8 cellular contexts compared by ENCODE assay signal in genomic region chr13:24220086-24220703, GRCh38. TPM values are rescaled to one million over a fixed set of nuclear protein-coding genes. Genes with fewer than 3 reads are reported as not detected.
DNase-seq lines count a peak whose midpoint lies in the region; ATAC-seq and TF ChIP-seq lines count a peak whose summit lies in the region.

No MANE protein-coding gene starts in this region.

- H3K4me3 ChIP-seq in esophagus squamous epithelium: no peak overlapping the region

- H3K4me1 ChIP-seq in esophagus squamous epithelium: peaks cover 0 to 27% (median 18%) of the 10 kb centered on the region in 3 donors

- CTCF ChIA-PET in activated CD8-positive, alpha-beta T cell treated with anti-CD3 and anti-CD28 coated beads for 36 hours (lab: Charles Lee): interaction anchor here (0.9 to 6.8 kb wide), 16 partner anchors 8 to 259 kb away, joined by 3 to 58 read pairs (median 5); partner anchors contain the start of gene SPATA13

- DNase-seq in activated T-cell treated with anti-CD3 and anti-CD28 coated beads for 24 hours (ENCODE audit: low read depth) (peak; percentile 44), NCI-H748 (lab: John Stamatoyannopoulos, UW; ENCODE audit: unreplicated experiment) (peak; percentile 91), esophagus squamous epithelium (lab: John Stamatoyannopoulos, UW) (no peak), natural killer cell (no peak), ureter (ENCODE audit: low spot score) (peak; percentile 67)
- no peak for DNase-seq in activated T-cell treated with anti-CD3 and anti-CD28 coated beads, Interleukin-2, amount 50 U/mL, for 24 hours
- DNase-seq in activated CD8-positive, alpha-beta T cell treated with anti-CD3 and anti-CD28 coated beads for 36 hours: peak; percentile 77

- TF ChIP-seq POLR2A in esophagus squamous epithelium (IDR thresholded peaks at IDR 0.05): no peak

- intact Hi-C loops in activated CD8-positive, alpha-beta T cell treated with anti-CD3 and anti-CD28 coated beads for 36 hours (cut with micrococcal nuclease): loop anchor here (1.0 to 10.0 kb wide), 3 partner anchors 167 to 295 kb away; no protein-coding TSS in a partner anchor
- intact Hi-C loops in esophagus squamous epithelium (cut with DNase I) (loop anchor here (10.0 kb wide), 2 partner anchors 165 to 295 kb away; no protein-coding TSS in a partner anchor), natural killer cell (cut with micrococcal nuclease) (loop anchor here (1.0 to 5.0 kb wide), 5 partner anchors 58 to 753 kb away; partner anchors contain the start of gene SPATA13)

- POLR2A ChIA-PET in activated CD8-positive, alpha-beta T cell treated with anti-CD3 and anti-CD28 coated beads for 36 hours (lab: Charles Lee): interaction anchor here (1.0 kb wide), 1 partner anchor 168 kb away, joined by 3 read pairs; no protein-coding TSS in a partner anchor

- no peaks in the 10 kb centered on the region for H3K27me3 ChIP-seq in esophagus squamous epithelium

- no peaks in the 10 kb centered on the region for H3K27me3 Mint-ChIP-seq in activated T-cell treated with anti-CD3 and anti-CD28 coated beads, Interleukin-2, amount 50 U/mL, for 24 hours
- H3K27me3 Mint-ChIP-seq in activated CD8-positive, alpha-beta T cell treated with anti-CD3 and anti-CD28 coated beads for 36 hours: no peaks in the 10 kb centered on the region
- no peaks in the 10 kb centered on the region for H3K27me3 Mint-ChIP-seq in natural killer cell (ENCODE audit: low read depth in 2 of 2)

- no peaks in the 10 kb centered on the region for H3K9me3 Mint-ChIP-seq in activated T-cell treated with anti-CD3 and anti-CD28 coated beads, Interleukin-2, amount 50 U/mL, for 24 hours
- H3K9me3 Mint-ChIP-seq in activated CD8-positive, alpha-beta T cell treated with anti-CD3 and anti-CD28 coated beads for 36 hours: no peaks in the 10 kb centered on the region
- no peaks in the 10 kb centered on the region for H3K9me3 Mint-ChIP-seq in natural killer cell

- no peak overlapping the region for H3K27ac Mint-ChIP-seq in activated T-cell treated with anti-CD3 and anti-CD28 coated beads, Interleukin-2, amount 50 U/mL, for 24 hours
- H3K27ac Mint-ChIP-seq in activated CD8-positive, alpha-beta T cell treated with anti-CD3 and anti-CD28 coated beads for 36 hours: no peak overlapping the region
- H3K27ac Mint-ChIP-seq in natural killer cell: no peak overlapping the region

- peaks cover 39% of the 10 kb centered on the region for H3K4me1 Mint-ChIP-seq in activated T-cell treated with anti-CD3 and anti-CD28 coated beads, Interleukin-2, amount 50 U/mL, for 24 hours (ENCODE audit: low read depth)
- peaks cover 43% of the 10 kb centered on the region for H3K4me1 Mint-ChIP-seq in activated CD8-positive, alpha-beta T cell treated with anti-CD3 and anti-CD28 coated beads for 36 hours (ENCODE audit: low read depth)
- peaks cover 30 to 48% of the 10 kb centered on the region in 2 donors for H3K4me1 Mint-ChIP-seq in natural killer cell

- no peaks in the 10 kb centered on the region for H3K9me3 ChIP-seq in esophagus squamous epithelium

- peak; percentile 72 for TF ChIP-seq CTCF in activated CD8-positive, alpha-beta T cell treated with anti-CD3 and anti-CD28 coated beads for 36 hours (IDR thresholded peaks at IDR 0.05)
- TF ChIP-seq CTCF in esophagus squamous epithelium (IDR thresholded peaks at IDR 0.05) (peak; percentile 54 to 89 (median 78)), natural killer cell (IDR thresholded peaks at IDR 0.05) (peak; percentile 80)

- peaks cover 11% of the 10 kb centered on the region for H3K36me3 Mint-ChIP-seq in activated T-cell treated with anti-CD3 and anti-CD28 coated beads, Interleukin-2, amount 50 U/mL, for 24 hours (ENCODE audit: low read depth)
- H3K36me3 Mint-ChIP-seq in activated CD8-positive, alpha-beta T cell treated with anti-CD3 and anti-CD28 coated beads for 36 hours (ENCODE audit: low read depth): peaks cover 3% of the 10 kb centered on the region
- no peaks in the 10 kb centered on the region for H3K36me3 Mint-ChIP-seq in natural killer cell

- peak overlapping the region in 1 of 4 donors; percentile 30 for H3K27ac ChIP-seq in esophagus squamous epithelium

- ATAC-seq in HG03521 (IDR thresholded peaks at IDR 0.05; ENCODE audit: unreplicated experiment) (peak; percentile 37), natural killer cell (peak; percentile 78 to 81 (median 79))
- ATAC-seq in activated CD8-positive, alpha-beta T cell treated with anti-CD3 and anti-CD28 coated beads for 36 hours: peak; percentile 86

- H3K36me3 ChIP-seq in esophagus squamous epithelium: peaks cover 0 to 10% (median 0%) of the 10 kb centered on the region in 3 donors

- 56 to 83% methylated on average over 5 to 6 of the region's 6 CpGs for WGBS in esophagus squamous epithelium, 2 donors

- H3K4me3 Mint-ChIP-seq in activated T-cell treated with anti-CD3 and anti-CD28 coated beads, Interleukin-2, amount 50 U/mL, for 24 hours: no peak overlapping the region
- no peak overlapping the region for H3K4me3 Mint-ChIP-seq in activated CD8-positive, alpha-beta T cell treated with anti-CD3 and anti-CD28 coated beads for 36 hours
- H3K4me3 Mint-ChIP-seq in natural killer cell: no peak overlapping the region

RNA-seq across cellular contexts. Expression of gene SPATA13, which starts 59.7 kb away (rescaled TPM):
- total RNA-seq in activated CD8-positive, alpha-beta T cell treated with anti-CD3 and anti-CD28 coated beads for 36 hours: 10 to 100 TPM; 47.0 to 47.4 TPM
- total RNA-seq in esophagus squamous epithelium (10 to 100 TPM in 2 of 4 donors, 1 to 10 TPM in 2; 5.0 to 16.6 (median 9.7) TPM), natural killer cell (100 to 1,000 TPM; 108 to 141 (median 141) TPM), ureter (19.0 TPM)

Comparison
In these comparisons a context has a peak if more than half of its experiments do, and no peak if none do; other contexts are left out.
1. DNase-seq: peak in activated T-cell treated with anti-CD3 and anti-CD28 coated beads for 24 hours (single experiment), NCI-H748 (single experiment), activated CD8-positive, alpha-beta T cell treated with anti-CD3 and anti-CD28 coated beads for 36 hours (single experiment) and ureter (single experiment); none in activated T-cell treated with anti-CD3 and anti-CD28 coated beads, Interleukin-2, amount 50 U/mL, for 24 hours (single experiment), esophagus squamous epithelium (single experiment) and natural killer cell (single experiment).
2. Peak in every context shown above with its lines, with median percentiles within 50 percentile points of each other: ATAC-seq and CTCF ChIP-seq.